16 cellular contexts compared by ENCODE assay signal in the genomic region with DNA sequence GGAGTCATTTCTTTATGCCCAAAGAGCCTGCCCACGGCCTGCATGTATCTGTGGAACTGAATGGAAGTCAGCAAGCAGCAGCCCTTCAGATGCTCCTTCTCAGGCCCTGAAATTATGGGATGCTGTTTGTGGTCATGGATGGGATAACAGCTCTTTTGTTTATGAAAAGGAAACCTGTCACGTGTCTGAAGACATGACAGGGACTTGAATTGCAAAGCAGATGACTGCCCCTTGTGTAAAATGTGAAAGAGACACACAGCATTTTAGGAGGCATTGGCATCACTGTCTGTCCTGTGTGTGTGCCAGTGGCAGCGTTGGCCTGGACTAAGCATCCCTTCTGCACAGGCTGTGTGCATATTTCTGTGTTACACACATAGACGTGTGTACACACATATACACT.
"Had no signal": no experiment of that assay in that cellular context is flagged by ENCODE, and none has a peak within 500 bp of the region (broad histone marks: within the 10 kb centered on the region; RNA-seq: fewer than 3 reads in every experiment).

No MANE protein-coding gene starts in this region.

- H3K27me3 ChIP-seq: ovary had no signal

- H3K9me3 ChIP-seq: ovary had no signal

- H3K27ac ChIP-seq: epithelial cell of prostate, ovary, stomach had no signal

- H3K36me3 ChIP-seq: ovary, stomach had no signal

- H3K4me3 ChIP-seq: ovary, stomach had no signal

- DNase-seq: activated B cell treated with CpG ODN at 0.5 μM for 24 hours; activated CD4-positive, alpha-beta memory T cell treated with anti-CD3 and anti-CD28 coated beads for 36 hours; activated CD4-positive, alpha-beta T cell treated with anti-CD3 and anti-CD28 coated beads for 4 hours; activated T-cell treated with anti-CD3 and anti-CD28 coated beads for 4 hours; endodermal cell; foreskin fibroblast; glutamatergic neuron; nephron progenitor cell; ovary; stimulated activated CD4-positive, alpha-beta T cell treated with anti-CD3 and anti-CD28 coated beads, Interleukin-4, amount 100 ng/mL, for 24 hours; stomach; T-helper 1 cell; T-helper 9 cell had no signal

- ATAC-seq: sciatic nerve; stimulated activated effector memory CD8-positive, alpha-beta T cell treated with anti-CD3 and anti-CD28 coated beads, Interleukin-12 subunit alpha, Interleukin-12 subunit beta, amount 100 ng/mL, for 72 hours had no signal
